8 cellular contexts compared by ENCODE assay signal in the genomic region with DNA sequence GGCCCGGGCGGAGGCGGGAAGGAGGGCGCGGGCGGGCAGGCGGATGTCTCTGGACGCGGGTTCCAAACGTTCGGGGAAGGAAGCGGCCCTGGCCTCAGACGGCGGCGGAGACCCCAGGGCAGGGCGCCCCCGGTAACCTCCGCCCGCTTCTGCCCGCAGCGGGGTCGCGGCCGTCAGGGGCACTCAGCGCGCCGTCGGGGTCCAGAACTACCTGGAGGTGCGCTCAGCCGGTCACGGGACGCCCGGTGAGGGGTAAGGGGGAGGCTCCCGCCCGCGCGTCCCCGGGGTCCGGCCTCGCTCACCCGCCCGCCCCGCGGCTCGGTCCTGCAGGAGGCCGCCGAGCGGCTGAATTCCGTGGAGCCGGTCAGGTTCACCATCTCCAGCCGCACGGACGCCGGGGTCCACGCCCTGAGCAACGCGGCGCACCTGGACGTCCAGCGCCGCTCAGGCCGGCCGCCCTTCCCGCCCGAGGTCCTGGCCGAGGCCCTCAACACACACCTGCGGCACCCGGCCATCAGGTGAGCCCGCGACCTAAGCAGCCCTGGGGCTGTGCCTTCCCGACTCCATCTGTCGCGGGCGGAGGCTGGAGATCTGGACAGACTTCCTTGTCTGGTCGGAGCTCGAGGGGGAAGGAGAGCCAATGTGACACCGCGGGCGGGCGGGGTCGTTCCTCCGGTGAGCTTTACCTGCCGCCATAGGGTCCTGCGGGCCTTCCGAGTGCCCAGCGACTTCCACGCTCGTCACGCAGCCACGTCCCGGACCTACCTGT. TPM values are rescaled to one million over a fixed set of nuclear protein-coding genes. Genes with fewer than 3 reads are reported as not detected.
DNase-seq lines count a peak whose midpoint lies in the region; ATAC-seq and TF ChIP-seq lines count a peak whose summit lies in the region.

No MANE protein-coding gene starts in this region.

- TF ChIP-seq POLR2A in adrenal gland (IDR thresholded peaks at IDR 0.05) = no peak

- peak; percentile 71 for DNase-seq in activated CD4-positive, alpha-beta T cell treated with anti-CD3 and anti-CD28 coated beads, Interleukin-2, amount 10 ng/mL, durations not matched to agents 24 days and 14 days
- no peak for DNase-seq in activated CD4-positive, alpha-beta T cell treated with anti-CD3 and anti-CD28 coated beads, Interleukin-2, amount 50 U/mL, for 4 hours
- DNase-seq in HT-29 (ENCODE audit: low spot score) (peak; percentile 59), adrenal gland (peak in 2 of 7 donors; percentile 53 to 69), iPS-NIHi11 (ENCODE audit: low spot score) (peak; percentile 30)
- DNase-seq in stimulated activated naive B cell treated with anti-CD40 and anti-IgM and Interleukin-4, amounts not matched to agents 10 μg/mL and 1 μg/mL and 100 μg/mL, for 72 hours = no peak
- DNase-seq in activated CD4-positive, CD25-positive, alpha-beta regulatory T cell treated with anti-CD3 and anti-CD28 coated beads, Interleukin-2, amount 50 U/mL, for 72 hours = no peak

- H3K27me3 Mint-ChIP-seq in activated CD4-positive, alpha-beta T cell treated with anti-CD3 and anti-CD28 coated beads, Interleukin-2, amount 10 ng/mL, durations not matched to agents 24 days and 14 days = no peaks in the 10 kb centered on the region
- H3K27me3 Mint-ChIP-seq in stimulated activated naive B cell treated with anti-CD40 and anti-IgM and Interleukin-4, amounts not matched to agents 10 μg/mL and 1 μg/mL and 100 μg/mL, for 72 hours = no peaks in the 10 kb centered on the region

- no peaks in the 10 kb centered on the region for H3K27me3 ChIP-seq in adrenal gland

- intact Hi-C loops in activated CD4-positive, alpha-beta T cell treated with anti-CD3 and anti-CD28 coated beads, Interleukin-2, amount 10 ng/mL, durations not matched to agents 24 days and 14 days (cut with micrococcal nuclease) = loop anchor here (1.0 to 5.0 kb wide), 5 partner anchors 16 to 252 kb away; a partner anchor contains a TSS
- intact Hi-C loops in adrenal gland (cut with DNase I) = no loop called here

- peak overlapping the region; percentile 62 to 97 (median 82) for H3K4me3 ChIP-seq in adrenal gland

- peak overlapping the region; percentile 82 for H3K27ac Mint-ChIP-seq in activated CD4-positive, alpha-beta T cell treated with anti-CD3 and anti-CD28 coated beads, Interleukin-2, amount 10 ng/mL, durations not matched to agents 24 days and 14 days
- H3K27ac Mint-ChIP-seq in stimulated activated naive B cell treated with anti-CD40 and anti-IgM and Interleukin-4, amounts not matched to agents 10 μg/mL and 1 μg/mL and 100 μg/mL, for 72 hours = peak overlapping the region; percentile 92

- peaks cover 18% of the 10 kb centered on the region for H3K4me1 Mint-ChIP-seq in activated CD4-positive, alpha-beta T cell treated with anti-CD3 and anti-CD28 coated beads, Interleukin-2, amount 10 ng/mL, durations not matched to agents 24 days and 14 days
- peaks cover 28 to 45% of the 10 kb centered on the region in 2 donors for H3K4me1 Mint-ChIP-seq in stimulated activated naive B cell treated with anti-CD40 and anti-IgM and Interleukin-4, amounts not matched to agents 10 μg/mL and 1 μg/mL and 100 μg/mL, for 72 hours

- peaks cover 0 to 40% of the 10 kb centered on the region in 2 donors for H3K36me3 ChIP-seq in adrenal gland (replicated peaks in 1 of 2)

- H3K27ac ChIP-seq in adrenal gland = peak overlapping the region; percentile 53 to 97 (median 95)

- WGBS in adrenal gland, 4 donors = 1 to 24% (median 2%) methylated on average over 9 to 91 of the region's 91 CpGs

- no peak for ATAC-seq in stimulated activated naive B cell treated with anti-CD40 and anti-IgM and Interleukin-4, amounts not matched to agents 10 μg/mL and 1 μg/mL and 100 μg/mL, for 72 hours (replicated peaks)
- no peak for ATAC-seq in GM21786 (IDR thresholded peaks at IDR 0.05; ENCODE audit: unreplicated experiment)

- no peaks in the 10 kb centered on the region for H3K9me3 ChIP-seq in adrenal gland (replicated peaks in 1 of 3)

- peaks cover 40 to 44% of the 10 kb centered on the region in 2 donors for H3K4me1 ChIP-seq in adrenal gland (replicated peaks in 1 of 2)

- peaks cover 16% of the 10 kb centered on the region for H3K36me3 Mint-ChIP-seq in activated CD4-positive, alpha-beta T cell treated with anti-CD3 and anti-CD28 coated beads, Interleukin-2, amount 10 ng/mL, durations not matched to agents 24 days and 14 days (ENCODE audit: low read depth)
- peaks cover 9 to 14% of the 10 kb centered on the region in 2 donors for H3K36me3 Mint-ChIP-seq in stimulated activated naive B cell treated with anti-CD40 and anti-IgM and Interleukin-4, amounts not matched to agents 10 μg/mL and 1 μg/mL and 100 μg/mL, for 72 hours

- TF ChIP-seq CTCF in adrenal gland (IDR thresholded peaks at IDR 0.05) = no peak

- no peaks in the 10 kb centered on the region for H3K9me3 Mint-ChIP-seq in activated CD4-positive, alpha-beta T cell treated with anti-CD3 and anti-CD28 coated beads, Interleukin-2, amount 10 ng/mL, durations not matched to agents 24 days and 14 days
- no peaks in the 10 kb centered on the region for H3K9me3 Mint-ChIP-seq in stimulated activated naive B cell treated with anti-CD40 and anti-IgM and Interleukin-4, amounts not matched to agents 10 μg/mL and 1 μg/mL and 100 μg/mL, for 72 hours

- H3K4me3 Mint-ChIP-seq in activated CD4-positive, alpha-beta T cell treated with anti-CD3 and anti-CD28 coated beads, Interleukin-2, amount 10 ng/mL, durations not matched to agents 24 days and 14 days = peak overlapping the region; percentile 85
- peak overlapping the region; percentile 85 to 89 for H3K4me3 Mint-ChIP-seq in stimulated activated naive B cell treated with anti-CD40 and anti-IgM and Interleukin-4, amounts not matched to agents 10 μg/mL and 1 μg/mL and 100 μg/mL, for 72 hours

RNA-seq across cellular contexts. Expression of a gene that starts 0.5 kb away (rescaled TPM):
- 33.4 and 35.2 TPM in 2 replicates for total RNA-seq in activated CD4-positive, alpha-beta T cell treated with anti-CD3 and anti-CD28 coated beads, Interleukin-2, amount 10 ng/mL, durations not matched to agents 24 days and 14 days
- 152 and 157 TPM in 2 replicates for total RNA-seq in HT-29 (2014; rRNA removed; shearing (Covaris generic))
- 10 to 100 TPM; 14.2 to 43.8 (median 26.1) TPM for total RNA-seq in adrenal gland
- polyA plus RNA-seq in adrenal gland = 10 to 100 TPM in 2 of 3 donors, 1 to 10 TPM in 1; 2.5 to 43.4 (median 32.2) TPM

RNA-seq across cellular contexts. Expression of a gene that starts 1.2 kb away (rescaled TPM):
- 54.1 and 55.7 TPM in 2 replicates for total RNA-seq in activated CD4-positive, alpha-beta T cell treated with anti-CD3 and anti-CD28 coated beads, Interleukin-2, amount 10 ng/mL, durations not matched to agents 24 days and 14 days
- 104 and 113 TPM in 2 replicates for total RNA-seq in HT-29 (2014; rRNA removed; shearing (Covaris generic))
- 10 to 100 TPM; 19.6 to 81.5 (median 40.8) TPM for total RNA-seq in adrenal gland
- 100 to 1,000 TPM in 2 of 3 donors, 1 to 10 TPM in 1; 5.0 to 385 (median 138) TPM for polyA plus RNA-seq in adrenal gland

RNA-seq across cellular contexts. Expression of a gene that starts 15.5 kb away (rescaled TPM):
- total RNA-seq in activated CD4-positive, alpha-beta T cell treated with anti-CD3 and anti-CD28 coated beads, Interleukin-2, amount 10 ng/mL, durations not matched to agents 24 days and 14 days = 145 TPM in 2 replicates
- 174 and 200 TPM in 2 replicates for total RNA-seq in HT-29 (2014; rRNA removed; shearing (Covaris generic))
- total RNA-seq in adrenal gland = 100 to 1,000 TPM in 2 of 8 donors, 10 to 100 TPM in 6; 53.0 to 129 (median 79.1) TPM
- 100 to 1,000 TPM in 2 of 3 donors, 10 to 100 TPM in 1; 87.7 to 601 (median 316) TPM for polyA plus RNA-seq in adrenal gland

RNA-seq across cellular contexts. Expression of a gene that starts 15.7 kb away (rescaled TPM):
- total RNA-seq in activated CD4-positive, alpha-beta T cell treated with anti-CD3 and anti-CD28 coated beads, Interleukin-2, amount 10 ng/mL, durations not matched to agents 24 days and 14 days = 11.5 and 12.3 TPM in 2 replicates
- 62.5 and 70.5 TPM in 2 replicates for total RNA-seq in HT-29 (2014; rRNA removed; shearing (Covaris generic))
- 10 to 100 TPM; 21.2 to 53.0 (median 31.1) TPM for total RNA-seq in adrenal gland
- 10 to 100 TPM in 2 of 3 donors, 1 to 10 TPM in 1; 2.9 to 45.8 (median 27.5) TPM for polyA plus RNA-seq in adrenal gland

RNA-seq across cellular contexts. Expression of a gene that starts 22.1 kb away (rescaled TPM):
- 0.28 and 0.38 TPM in 2 replicates for total RNA-seq in activated CD4-positive, alpha-beta T cell treated with anti-CD3 and anti-CD28 coated beads, Interleukin-2, amount 10 ng/mL, durations not matched to agents 24 days and 14 days
- total RNA-seq in HT-29 (2014; rRNA removed; shearing (Covaris generic)) = 0.89 and 1.6 TPM in 2 replicates
- under 1 TPM; 0.25 to 0.86 (median 0.58) TPM for total RNA-seq in adrenal gland
- polyA plus RNA-seq in adrenal gland = under 1 TPM; 0.05 to 0.72 (median 0.61) TPM

Comparison
In these comparisons a context has a peak if more than half of its experiments do, and no peak if none do; other contexts are left out.
1. DNase-seq: peak in activated CD4-positive, alpha-beta T cell treated with anti-CD3 and anti-CD28 coated beads, Interleukin-2, amount 10 ng/mL, durations not matched to agents 24 days and 14 days (single experiment), HT-29 (single experiment) and iPS-NIHi11 (single experiment); none in activated CD4-positive, alpha-beta T cell treated with anti-CD3 and anti-CD28 coated beads, Interleukin-2, amount 50 U/mL, for 4 hours (0 of 2), stimulated activated naive B cell treated with anti-CD40 and anti-IgM and Interleukin-4, amounts not matched to agents 10 μg/mL and 1 μg/mL and 100 μg/mL, for 72 hours (single experiment) and activated CD4-positive, CD25-positive, alpha-beta regulatory T cell treated with anti-CD3 and anti-CD28 coated beads, Interleukin-2, amount 50 U/mL, for 72 hours (single experiment).